1 cellular context compared by ENCODE assay signal in genomic region chr5:103487253-103487652, GRCh38.
TF ChIP-seq lines count a peak whose summit lies in the region.

No MANE protein-coding gene starts in this region.

TF ChIP-seq in IMR-90, 13 proteins besides CTCF, POLR2A, EP300 and RAD21 (continued from another document):
- no peak for TF ChIP-seq USF2 (IDR thresholded peaks at IDR 0.05; ENCODE audit: low read depth, low read length)
- no peak for TF ChIP-seq CEBPB (IDR thresholded peaks at IDR 0.05; ENCODE audit: low read depth, low read length)
- no peak for TF ChIP-seq CHD1 (IDR thresholded peaks at IDR 0.05; ENCODE audit: low read depth, low read length)
- TF ChIP-seq MAFK (IDR thresholded peaks at IDR 0.05; ENCODE audit: low read depth, low read length): no peak
- TF ChIP-seq RFX5 (IDR thresholded peaks at IDR 0.05; ENCODE audit: low read depth, low read length): no peak
- no peak for TF ChIP-seq MAZ (IDR thresholded peaks at IDR 0.05; ENCODE audit: borderline replicate concordance, low read depth, low read length)
- TF ChIP-seq RCOR1 (IDR thresholded peaks at IDR 0.05; ENCODE audit: insufficient replicate concordance, low read length): no peak
- TF ChIP-seq MXI1 (IDR thresholded peaks at IDR 0.05; ENCODE audit: borderline replicate concordance, low read depth, low read length): no peak
